In the genomic region with DNA sequence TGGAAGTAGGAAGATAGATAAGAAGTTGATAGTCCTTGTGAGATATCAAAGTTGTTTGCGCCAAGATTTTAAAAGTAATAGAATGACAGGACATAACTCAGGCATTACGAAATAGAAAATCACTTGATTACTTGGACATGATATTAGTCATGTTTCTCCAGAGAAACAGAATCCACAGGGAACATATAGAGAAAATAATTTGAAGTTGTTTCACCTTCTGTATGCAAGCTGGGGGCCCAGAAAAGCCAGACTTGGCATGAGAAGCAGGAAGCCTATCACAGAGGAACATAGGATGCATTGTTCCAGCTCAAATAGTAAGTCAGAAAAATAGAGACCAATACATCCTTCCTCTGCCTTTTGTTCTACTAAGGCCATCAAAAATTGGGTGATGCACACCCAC, we compare ENCODE assay signal across 29 cellular contexts.
"Had no signal": no experiment of that assay in that cellular context is flagged by ENCODE, and none has a peak within 500 bp of the region (broad histone marks: within the 10 kb centered on the region; RNA-seq: fewer than 3 reads in every experiment).

No MANE protein-coding gene starts in this region.

- H3K27ac ChIP-seq: cardiac muscle cell, VCaP had no signal

- H3K36me3 Mint-ChIP-seq: activated CD4-positive, alpha-beta memory T cell treated with anti-CD3 and anti-CD28 coated beads for 36 hours; activated naive CD4-positive, alpha-beta T cell treated with anti-CD3 and anti-CD28 coated beads, Interleukin-2, amount 10 ng/mL, durations not matched to agents 7 days and 5 days; activated naive CD8-positive, alpha-beta T cell; brain had no signal

- H3K4me1 Mint-ChIP-seq: activated B cell treated with CpG ODN at 0.5 μM for 24 hours; activated naive CD4-positive, alpha-beta T cell treated with anti-CD3 and anti-CD28 coated beads, Interleukin-2, amount 10 ng/mL, durations not matched to agents 7 days and 5 days; activated naive CD8-positive, alpha-beta T cell treated with anti-CD3 and anti-CD28 coated beads, Interleukin-2, amount 50 U/mL, for 24 hours; brain; central memory CD8-positive, alpha-beta T cell had no signal

- H3K27ac Mint-ChIP-seq: activated B cell treated with CpG ODN at 0.5 μM for 24 hours; activated CD4-positive, alpha-beta memory T cell treated with anti-CD3 and anti-CD28 coated beads for 36 hours; activated naive CD4-positive, alpha-beta T cell treated with anti-CD3 and anti-CD28 coated beads, Interleukin-2, amount 10 ng/mL, durations not matched to agents 7 days and 5 days; activated naive CD8-positive, alpha-beta T cell; activated naive CD8-positive, alpha-beta T cell treated with anti-CD3 and anti-CD28 coated beads, Interleukin-2, amount 50 U/mL, for 24 hours; brain had no signal

- H3K27me3 ChIP-seq: cardiac muscle cell had no signal

- H3K27me3 Mint-ChIP-seq: activated B cell treated with CpG ODN at 0.5 μM for 24 hours; activated CD4-positive, alpha-beta memory T cell treated with anti-CD3 and anti-CD28 coated beads for 36 hours; activated naive CD4-positive, alpha-beta T cell treated with anti-CD3 and anti-CD28 coated beads, Interleukin-2, amount 10 ng/mL, durations not matched to agents 7 days and 5 days; activated naive CD8-positive, alpha-beta T cell; activated naive CD8-positive, alpha-beta T cell treated with anti-CD3 and anti-CD28 coated beads, Interleukin-2, amount 50 U/mL, for 24 hours; brain; central memory CD8-positive, alpha-beta T cell had no signal

- DNase-seq: activated B cell treated with CpG ODN at 0.5 μM for 24 hours; activated CD4-positive, alpha-beta memory T cell treated with anti-CD3 and anti-CD28 coated beads for 36 hours; activated CD4-positive, alpha-beta T cell treated with anti-CD3 and anti-CD28 coated beads for 4 hours; activated CD4-positive, alpha-beta T cell treated with anti-CD3 and anti-CD28 coated beads, Interleukin-2, amount 50 U/mL, for 1 hour; activated CD4-positive, CD25-positive, alpha-beta regulatory T cell treated with anti-CD3 and anti-CD28 coated beads, Interleukin-2, amount 50 U/mL, for 72 hours; activated CD8-positive, alpha-beta memory T cell treated with anti-CD3 and anti-CD28 coated beads, Interleukin-2, amount 50 U/mL, for 48 hours; activated effector memory CD4-positive, alpha-beta T cell treated with Interleukin-2 at 50 U/mL for 16 hours; activated naive CD4-positive, alpha-beta T cell treated with anti-CD3 and anti-CD28 coated beads, Interleukin-2, amount 10 ng/mL, durations not matched to agents 7 days and 5 days; activated naive CD8-positive, alpha-beta T cell treated with anti-CD3 and anti-CD28 coated beads, Interleukin-2, amount 50 U/mL, for 24 hours; activated T-cell treated with anti-CD3 and anti-CD28 coated beads, Interleukin-2, amount 50 U/mL, for 48 hours; anterior cingulate cortex; NCI-H1105 treated with DMSO at 0.1 percent for 48 hours; NCI-H1436 treated with DMSO at 0.1 percent for 48 hours; NCI-H1694 treated with DMSO at 0.1 percent for 48 hours; NCI-H2029; NCI-H510A; NCI-H526; NCI-H748 treated with DMSO at 0.1 percent for 48 hours; Right ventricle myocardium superior; SW 1271; T-helper 1 cell; T-helper 2 cell; T-helper 9 cell had no signal

- H3K4me3 Mint-ChIP-seq: activated B cell treated with CpG ODN at 0.5 μM for 24 hours; activated CD4-positive, alpha-beta memory T cell treated with anti-CD3 and anti-CD28 coated beads for 36 hours; activated naive CD4-positive, alpha-beta T cell treated with anti-CD3 and anti-CD28 coated beads, Interleukin-2, amount 10 ng/mL, durations not matched to agents 7 days and 5 days; activated naive CD8-positive, alpha-beta T cell; activated naive CD8-positive, alpha-beta T cell treated with anti-CD3 and anti-CD28 coated beads, Interleukin-2, amount 50 U/mL, for 24 hours; brain; central memory CD8-positive, alpha-beta T cell had no signal

- H3K36me3 ChIP-seq: cardiac muscle cell had no signal

- H3K4me3 ChIP-seq: cardiac muscle cell, K562 had no signal
